Comparison of ENCODE assay signal across 8 cellular contexts in the genomic region with DNA sequence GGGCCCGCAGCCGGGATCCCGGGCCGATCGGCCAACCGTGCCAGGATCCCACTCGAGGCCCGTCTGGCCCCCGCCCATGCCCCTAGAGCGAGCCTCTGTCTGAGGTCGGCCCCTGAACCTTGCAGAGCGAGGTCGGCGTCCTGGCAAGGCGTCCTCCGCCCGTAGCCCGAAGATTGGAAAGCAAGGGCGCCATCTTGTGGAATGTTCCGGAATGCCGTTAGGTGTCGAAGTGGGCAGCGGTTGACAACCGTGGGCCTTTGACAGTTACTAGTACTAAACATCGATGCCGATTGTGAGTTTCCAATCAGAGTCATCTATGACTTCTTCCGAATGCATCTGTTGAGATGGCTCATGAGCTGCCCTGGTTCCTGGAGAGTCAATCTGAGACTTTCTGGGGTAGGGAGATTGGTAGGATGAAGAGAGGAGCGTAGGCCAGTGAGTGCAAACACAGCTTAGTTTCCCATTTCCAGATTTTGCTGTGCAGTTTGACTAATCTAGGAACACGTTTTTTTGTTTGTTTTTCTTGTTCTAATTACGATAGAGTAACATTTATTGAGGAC. TPM values are rescaled to one million over a fixed set of nuclear protein-coding genes. Genes with fewer than 3 reads are reported as not detected.
A peak's percentile ranks its signal among the peaks of the same experiment; 100 is the strongest.
DNase-seq lines count a peak whose midpoint lies in the region; ATAC-seq, FAIRE-seq and TF ChIP-seq lines count a peak whose summit lies in the region.

No MANE protein-coding gene starts in this region.

- no peaks in the 10 kb centered on the region for H3K9me3 ChIP-seq in astrocyte (ENCODE audit: insufficient read depth, low read depth, low read length)
- no peaks in the 10 kb centered on the region for H3K9me3 ChIP-seq in aorta (ENCODE audit: control insufficient read depth, low read length)

- H3K36me3 ChIP-seq in astrocyte (ENCODE audit: insufficient read depth, low read length) = peaks cover 30% of the 10 kb centered on the region
- no peaks in the 10 kb centered on the region for H3K36me3 ChIP-seq in rectal smooth muscle tissue (ENCODE audit: control insufficient read depth, insufficient read depth, low read length)
- H3K36me3 ChIP-seq in aorta (ENCODE audit: control insufficient read depth in 1 of 2, insufficient read depth in 2 of 2, low read length in 1 of 2) = peaks cover 0 to 3% of the 10 kb centered on the region in 2 donors

- FAIRE-seq in GM12892 (lab: Jason Lieb, UNC) = peak; percentile 88
- peak; percentile 73 for FAIRE-seq in astrocyte (lab: Jason Lieb, UNC)

- TF ChIP-seq CTCF in astrocyte (IDR thresholded peaks at IDR 0.05; ENCODE audit: insufficient read depth, low read depth, low read length) = peak; percentile 84

- intact Hi-C loops in aorta (cut with DNase I) = loop anchor here (1.0 to 10.0 kb wide), 7 partner anchors 234 to 964 kb away; no protein-coding TSS in a partner anchor

- H3K27me3 ChIP-seq in astrocyte (ENCODE audit: insufficient read depth, low read length) (no peaks in the 10 kb centered on the region), rectal smooth muscle tissue (ENCODE audit: control insufficient read depth, insufficient read depth, low read length) (no peaks in the 10 kb centered on the region), aorta (ENCODE audit: control insufficient read depth in 1 of 2, insufficient read depth in 2 of 2, low read length in 1 of 2) (no peaks in the 10 kb centered on the region)

- H2AFZ ChIP-seq in astrocyte (ENCODE audit: low read depth, low read length) = peak overlapping the region; percentile 83

- H3K4me1 ChIP-seq in astrocyte (ENCODE audit: insufficient read depth, low read length) (peaks cover 17% of the 10 kb centered on the region), rectal smooth muscle tissue (ENCODE audit: control insufficient read depth, insufficient read depth, low read length) (peaks cover 2% of the 10 kb centered on the region), aorta (ENCODE audit: control insufficient read depth in 1 of 2, insufficient read depth in 2 of 2, low read length in 2 of 2) (no peaks in the 10 kb centered on the region)

- no peaks in the 10 kb centered on the region for H3K27me3 Mint-ChIP-seq in astrocyte (ENCODE audit: low read depth, unreplicated experiment)

- H3K9me3 Mint-ChIP-seq in astrocyte (ENCODE audit: unreplicated experiment) = peaks cover 2% of the 10 kb centered on the region

- H3K9ac ChIP-seq in astrocyte (ENCODE audit: low read length) (peak overlapping the region; percentile 99), rectal smooth muscle tissue (ENCODE audit: low read length) (peak overlapping the region; percentile 32)

- DNase-seq in GM12892 (ENCODE audit: insufficient read length) (peak; percentile 61), NCI-H1417 (lab: John Stamatoyannopoulos, UW) (peak; percentile 88 to 96 (median 88)), T-helper 9 cell (peak; percentile 89), astrocyte (ENCODE audit: low read depth) (peak; percentile 64), hepatic stellate cell (ENCODE audit: low spot score) (peak; percentile 65), aorta (peak; percentile 94 to 97)

- H3K79me2 ChIP-seq in astrocyte (ENCODE audit: insufficient read depth, low read length) = peaks cover 41% of the 10 kb centered on the region

- ATAC-seq in HG02798 (IDR thresholded peaks at IDR 0.05; ENCODE audit: poor library complexity, unreplicated experiment) = peak; percentile 71
- ATAC-seq in aorta (ENCODE audit: low FRiP score) = peak; percentile 93

- 5 to 6% methylated on average over 30 of the region's 30 CpGs for WGBS in aorta, 2 donors

- H4K20me1 ChIP-seq in astrocyte (ENCODE audit: insufficient read depth, low read length) = peaks cover 39% of the 10 kb centered on the region

- H3K4me3 ChIP-seq in astrocyte (ENCODE audit: insufficient read depth, low read depth, low read length) (peak overlapping the region; percentile 97), rectal smooth muscle tissue (ENCODE audit: low read length) (peak overlapping the region; percentile 80), aorta (ENCODE audit: low read length in 2 of 2) (peak overlapping the region; percentile 38 to 48)

- H3K27ac ChIP-seq in astrocyte (ENCODE audit: low read depth, low read length) = peak overlapping the region; percentile 94
- H3K27ac ChIP-seq in rectal smooth muscle tissue (ENCODE audit: low read depth, low read length) = peak overlapping the region; percentile 82
- peak overlapping the region; percentile 71 to 89 for H3K27ac ChIP-seq in aorta (ENCODE audit: low read depth in 1 of 2, low read length in 2 of 2)

- peaks cover 24% of the 10 kb centered on the region for H3K36me3 Mint-ChIP-seq in astrocyte (ENCODE audit: low read depth, unreplicated experiment)

- H3K4me3 Mint-ChIP-seq in astrocyte (ENCODE audit: unreplicated experiment) = peak overlapping the region; percentile 63

- H3K27ac Mint-ChIP-seq in astrocyte (ENCODE audit: unreplicated experiment) = peak overlapping the region; percentile 96

- H3K4me1 Mint-ChIP-seq in astrocyte (ENCODE audit: low read depth, unreplicated experiment) = peaks cover 22% of the 10 kb centered on the region

- H3K4me2 ChIP-seq in astrocyte (ENCODE audit: low read length) = peak overlapping the region; percentile 90

- TF ChIP-seq POLR2A in GM12892 (IDR thresholded peaks at IDR 0.05; ENCODE audit: low read depth, low read length) = no peak

RNA-seq across cellular contexts. Expression of a gene that starts 0.9 kb away (rescaled TPM):
- 0.61 TPM for polyA plus RNA-seq in GM12892 (2012; ENCODE audit: missing spikeins)
- total RNA-seq in astrocyte = 260 and 368 TPM in 2 replicates
- total RNA-seq in aorta = 10 to 100 TPM; 42.8 to 64.6 TPM
- 10 to 100 TPM; 24.0 to 28.3 TPM for polyA plus RNA-seq in aorta

RNA-seq across cellular contexts. Expression of a gene that starts 30.4 kb away (rescaled TPM):
- not detected for polyA plus RNA-seq in GM12892 (2012; ENCODE audit: missing spikeins)
- total RNA-seq in astrocyte = not detected in 2 replicates
- 1 to 10 TPM; 1.9 to 2.8 TPM for total RNA-seq in aorta
- polyA plus RNA-seq in aorta = 1 to 10 TPM in 1 of 2 donors, under 1 TPM in 1; 0.82 to 1.3 TPM

Comparison
In these comparisons a context has a peak if more than half of its experiments do, and no peak if none do; other contexts are left out.
1. Peak in every context shown above with its lines: DNase-seq, ATAC-seq, H3K4me3 ChIP-seq and H3K27ac ChIP-seq.
2. H3K4me3 ChIP-seq: peak in every context shown above with its lines; median percentile 97 in astrocyte; 80 in rectal smooth muscle tissue; 43 in aorta.